Comparison of ENCODE assay signal across 8 cellular contexts in genomic region chr19:48933382-48933932, GRCh38. TPM values are rescaled to one million over a fixed set of nuclear protein-coding genes. Genes with fewer than 3 reads are reported as not detected.
A peak's percentile ranks its signal among the peaks of the same experiment; 100 is the strongest.
DNase-seq lines count a peak whose midpoint lies in the region; ATAC-seq, FAIRE-seq and TF ChIP-seq lines count a peak whose summit lies in the region.

Gene DHDH (plus strand): TSS chr19:48933699. CDS start chr19:48933722, 23 bp downstream.

- no peaks in the 10 kb centered on the region for H3K27me3 ChIP-seq in SK-N-SH (ENCODE audit: insufficient read depth)
- H3K27me3 ChIP-seq in heart left ventricle = peaks cover 0 to 10% (median 0%) of the 10 kb centered on the region in 9 donors
- H3K27me3 ChIP-seq in pancreas = no peaks in the 10 kb centered on the region
- H3K27me3 ChIP-seq in thyroid gland = no peaks in the 10 kb centered on the region

- peak in 1 of 2 donors; percentile 16 for TF ChIP-seq POLR2A in heart left ventricle (IDR thresholded peaks at IDR 0.05)
- TF ChIP-seq POLR2A in thyroid gland (IDR thresholded peaks at IDR 0.05) = no peak

- no peaks in the 10 kb centered on the region for H3K27me3 Mint-ChIP-seq in activated naive CD4-positive, alpha-beta T cell treated with anti-CD3 and anti-CD28 coated beads, Interleukin-2, amount 50 U/mL, for 24 hours

- intact Hi-C loops in heart left ventricle (cut with DNase I) (no loop called here), pancreas (cut with DNase I) (no loop called here), thyroid gland (cut with DNase I) (no loop called here)

- H3K9me3 ChIP-seq in SK-N-SH (no peaks in the 10 kb centered on the region), heart left ventricle (no peaks in the 10 kb centered on the region), pancreas (no peaks in the 10 kb centered on the region), thyroid gland (no peaks in the 10 kb centered on the region)

- peak within 1 kb of the TSS; percentile 88 for H3K4me2 ChIP-seq in SK-N-SH

- CTCF ChIA-PET in SK-N-SH (lab: Yijun Ruan, JAX) = interaction anchor here (0.9 to 1.6 kb wide), 2 partner anchors 20 to 38 kb away, joined by 3 to 6 read pairs; no protein-coding TSS in a partner anchor

- no peak within 1 kb of the TSS for H3K27ac Mint-ChIP-seq in activated naive CD4-positive, alpha-beta T cell treated with anti-CD3 and anti-CD28 coated beads, Interleukin-2, amount 50 U/mL, for 24 hours

- TF ChIP-seq RAD21 in SK-N-SH (IDR thresholded peaks at IDR 0.05; ENCODE audit: low read length) = no peak

- H3K4me1 Mint-ChIP-seq in activated naive CD4-positive, alpha-beta T cell treated with anti-CD3 and anti-CD28 coated beads, Interleukin-2, amount 50 U/mL, for 24 hours = peaks cover 15% of the 10 kb centered on the region

- peak within 1 kb of the TSS; percentile 38; the same call in 1 of the 2 replicates for H3K9ac ChIP-seq in SK-N-SH

- no peak within 1 kb of the TSS for H3K27ac ChIP-seq in SK-N-SH (ENCODE audit: low read depth in 2 of 2, low read length in 1 of 2)
- no peak within 1 kb of the TSS for H3K27ac ChIP-seq in heart left ventricle
- no peak within 1 kb of the TSS for H3K27ac ChIP-seq in pancreas
- no peak within 1 kb of the TSS for H3K27ac ChIP-seq in thyroid gland

- peaks cover 3 to 9% of the 10 kb centered on the region in 2 experiments; a peak in 1 of 4 replicates for H3K4me1 ChIP-seq in SK-N-SH (ENCODE audit: control insufficient read depth in 1 of 2, insufficient read depth in 2 of 2, low read depth in 1 of 2, low read length in 1 of 2)
- peaks cover 0 to 14% (median 6%) of the 10 kb centered on the region in 12 donors for H3K4me1 ChIP-seq in heart left ventricle
- no peaks in the 10 kb centered on the region for H3K4me1 ChIP-seq in pancreas
- peaks cover 0 to 7% of the 10 kb centered on the region in 2 donors for H3K4me1 ChIP-seq in thyroid gland

- H2AFZ ChIP-seq in SK-N-SH (ENCODE audit: low read depth) = peak within 1 kb of the TSS; percentile 90

- H4K20me1 ChIP-seq in SK-N-SH (ENCODE audit: insufficient read depth) = no peaks in the 10 kb centered on the region

- H3K4me3 Mint-ChIP-seq in activated naive CD4-positive, alpha-beta T cell treated with anti-CD3 and anti-CD28 coated beads, Interleukin-2, amount 50 U/mL, for 24 hours = peak within 1 kb of the TSS; percentile 89

- TF ChIP-seq CTCF in SK-N-SH (IDR thresholded peaks at IDR 0.05) (no peak), heart left ventricle (IDR thresholded peaks at IDR 0.05) (no peak), pancreas (IDR thresholded peaks at IDR 0.05) (no peak), thyroid gland (IDR thresholded peaks at IDR 0.05) (no peak)

- peak; percentile 42 for DNase-seq in MV-4-11 (lab: John Stamatoyannopoulos, UW)
- peak; percentile 87 for DNase-seq in SK-N-SH
- DNase-seq in heart left ventricle = peak; percentile 52 to 85 (median 67)
- DNase-seq in pancreas = peak; percentile 71 to 88 (median 82)
- peak; percentile 76 to 78 for DNase-seq in thyroid gland

- no peaks in the 10 kb centered on the region for H3K9me3 Mint-ChIP-seq in activated naive CD4-positive, alpha-beta T cell treated with anti-CD3 and anti-CD28 coated beads, Interleukin-2, amount 50 U/mL, for 24 hours

- H3K9me2 ChIP-seq in SK-N-SH = no peaks in the 10 kb centered on the region

- POLR2A ChIA-PET in SK-N-SH (lab: Yijun Ruan, JAX) = interaction anchor here (1.4 kb wide), 1 partner anchor 21 kb away, joined by 4 read pairs; the partner anchor contains the start of gene BAX

- peak; percentile 53 for ATAC-seq in GM18498 (IDR thresholded peaks at IDR 0.05; ENCODE audit: unreplicated experiment)
- ATAC-seq in heart left ventricle = peak; percentile 60 to 86 (median 81)
- peak; percentile 94 to 97 (median 96) for ATAC-seq in pancreas
- no peak for ATAC-seq in GM18519 (IDR thresholded peaks at IDR 0.05; ENCODE audit: low FRiP score, unreplicated experiment)

- H3K36me3 ChIP-seq in SK-N-SH (replicated peaks in 1 of 2; ENCODE audit: control insufficient read depth in 1 of 2, insufficient read depth in 2 of 2, low read length in 1 of 2) (no peaks in the 10 kb centered on the region), heart left ventricle (no peaks in the 10 kb centered on the region), pancreas (no peaks in the 10 kb centered on the region), thyroid gland (no peaks in the 10 kb centered on the region)

- 1% methylated on average over 31 of the region's 43 CpGs for WGBS in SK-N-SH (ENCODE audit: low lambda C conversion rate)
- 0 to 1% (median 1%) methylated on average over 28 to 43 of the region's 43 CpGs for WGBS in heart left ventricle, 4 donors
- 2% methylated on average over 31 to 43 of the region's 43 CpGs for WGBS in pancreas, 2 donors
- 1 to 3% methylated on average over 37 to 43 of the region's 43 CpGs for WGBS in thyroid gland, 2 donors

- no peak for TF ChIP-seq EP300 in SK-N-SH (IDR thresholded peaks at IDR 0.05; ENCODE audit: borderline replicate concordance in 1 of 2, low read depth in 1 of 2, low read length in 1 of 2)

- peaks cover 9% of the 10 kb centered on the region for H3F3A ChIP-seq in SK-N-SH (replicated peaks; ENCODE audit: insufficient read depth)

- FAIRE-seq in pancreas (lab: Jason Lieb, UNC) = no peak

- peaks cover 3% of the 10 kb centered on the region for H3K36me3 Mint-ChIP-seq in activated naive CD4-positive, alpha-beta T cell treated with anti-CD3 and anti-CD28 coated beads, Interleukin-2, amount 50 U/mL, for 24 hours

- H3K4me3 ChIP-seq in SK-N-SH (ENCODE audit: low read depth in 2 of 2, low read length in 1 of 2) (peak within 1 kb of the TSS; percentile 56 to 73), heart left ventricle (peak within 1 kb of the TSS; percentile 20 to 66 (median 49)), pancreas (peak within 1 kb of the TSS in 3 of 4 donors; percentile 20 to 40 (median 22)), thyroid gland (replicated peaks in 1 of 3) (peak within 1 kb of the TSS in 1 of 3 donors; percentile 25)

- no peaks in the 10 kb centered on the region for H3K79me2 ChIP-seq in SK-N-SH (ENCODE audit: insufficient read depth)

TF ChIP-seq in SK-N-SH, 30 proteins besides CTCF, POLR2A, EP300 and RAD21:
- TF ChIP-seq MAX (IDR thresholded peaks at IDR 0.05; ENCODE audit: low read depth) = peak; percentile 16; the same call in 1 of the 2 replicates
- no peak for TF ChIP-seq ELF1 (IDR thresholded peaks at IDR 0.05)
- TF ChIP-seq POLR2AphosphoS5 (IDR thresholded peaks at IDR 0.05; ENCODE audit: low read depth, low read length) = 0 out of 2 replicates have a peak, but pooled peaks have one; percentile 18

RNA-seq across cellular contexts. Expression of gene DHDH, which starts in this region (rescaled TPM):
- polyA plus RNA-seq in SK-N-SH (2012; rRNA removed) (0.31 and 0.72 TPM in 2 replicates), heart left ventricle (under 1 TPM in 1 of 2 donors, not detected in 1; 0.15 TPM), pancreas (1 to 10 TPM in 1 of 2 donors, under 1 TPM in 1; 0.30 to 1.0 TPM)
- 0.30 and 0.34 TPM in 2 replicates for polyA plus RNA-seq in SK-N-SH (2012; cell fraction: cytosol; rRNA removed)
- 0.37 and 0.45 TPM in 2 replicates for polyA plus RNA-seq in SK-N-SH (2012; cell fraction: nucleus; rRNA removed)
- total RNA-seq in heart left ventricle (under 1 TPM in 1 of 9 donors, not detected in 8; 0.49 TPM), pancreas (under 1 TPM in 1 of 6 donors, not detected in 5; 0.28 TPM), thyroid gland (not detected)

Comparison
In these comparisons a context has a peak if more than half of its experiments do, and no peak if none do; other contexts are left out.
1. Peak in DNase-seq, H3K4me3 ChIP-seq, H3K9ac ChIP-seq and H3K4me2 ChIP-seq in SK-N-SH; RNA of the gene not detected or under 1 TPM.
2. Peak in DNase-seq, ATAC-seq and H3K4me3 ChIP-seq in heart left ventricle; RNA of the gene not detected or under 1 TPM.
3. Peak in DNase-seq in thyroid gland; RNA of the gene not detected or under 1 TPM.